ENCODE assay signal across 22 cellular contexts in genomic region chr13:47678201-47678963, GRCh38.
A peak's percentile ranks its signal among the peaks of the same experiment; 100 is the strongest.
DNase-seq lines count a peak whose midpoint lies in the region; ATAC-seq and TF ChIP-seq lines count a peak whose summit lies in the region.
"Had no signal": no experiment of that assay in that cellular context is flagged by ENCODE, and none has a peak within 500 bp of the region (broad histone marks: within the 10 kb centered on the region; RNA-seq: fewer than 3 reads in every experiment).

No MANE protein-coding gene starts in this region.

- no peaks in the 10 kb centered on the region for H3K27me3 ChIP-seq in suprapubic skin
- H3K27me3 ChIP-seq: BE2C, MG63 had no signal

- 77% methylated on average over 4 of the region's 4 CpGs for WGBS in suprapubic skin

- DNase-seq in GM03348 (ENCODE audit: low spot score) (peak; percentile 5), astrocyte of the spinal cord (ENCODE audit: low read depth, low spot score) (peak; percentile 86), iris pigment epithelial cell (ENCODE audit: low read depth) (peak; percentile 8), suprapubic skin (ENCODE audit: low spot score in 2 of 2) (no peak), amniotic stem cell (lab: John Stamatoyannopoulos, UW) (no peak), MV-4-11 (lab: John Stamatoyannopoulos, UW) (no peak)
- DNase-seq: BE2C; EL; GF-D8; MG63; NCI-H1048; NCI-H1417 treated with DMSO at 0.1 percent for 48 hours; NCI-H187; NCI-H2107; NCI-H510A; NK-92 treated with Interleukin-12 subunit alpha and Interleukin-12 subunit beta, amount 100 ng/mL, for 24 hours had no signal

- H3K4me3 ChIP-seq in astrocyte of the spinal cord (ENCODE audit: low read depth, low read length) (no peak overlapping the region), suprapubic skin (no peak overlapping the region)
- H3K4me3 ChIP-seq: A549, GM23338, HAP-1, K562, MG63 had no signal

- H3K9me3 ChIP-seq in suprapubic skin = no peaks in the 10 kb centered on the region
- H3K9me3 ChIP-seq: A549, BE2C, HAP-1, MG63 had no signal

- TF ChIP-seq POLR2A in suprapubic skin (IDR thresholded peaks at IDR 0.05) = no peak

- TF ChIP-seq EP300 in suprapubic skin (IDR thresholded peaks at IDR 0.05) = no peak

- H3K4me1 ChIP-seq in suprapubic skin = peaks cover 1% of the 10 kb centered on the region
- H3K4me1 ChIP-seq: A549, BE2C, HAP-1 had no signal

- no peak for ATAC-seq in HG03565 (IDR thresholded peaks at IDR 0.05; ENCODE audit: unreplicated experiment)
- ATAC-seq: A549, GM23338, K562, Panc1 had no signal

- TF ChIP-seq CTCF in astrocyte of the spinal cord (IDR thresholded peaks at IDR 0.05; ENCODE audit: low read depth, low read length) = no peak
- no peak for TF ChIP-seq CTCF in suprapubic skin (IDR thresholded peaks at IDR 0.05)

- in situ Hi-C loops in astrocyte of the spinal cord (cut with HindIII; ENCODE audit: low sequenced_read_pairs) = no loop called here

- H3K27ac ChIP-seq in suprapubic skin = peak overlapping the region; percentile 24
- H3K27ac ChIP-seq: A549 had no signal

- no peaks in the 10 kb centered on the region for H3K36me3 ChIP-seq in suprapubic skin
- H3K36me3 ChIP-seq: BE2C, HAP-1, MG63 had no signal

Comparison
In these comparisons a context has a peak if more than half of its experiments do, and no peak if none do; other contexts are left out.
1. DNase-seq: peak in GM03348 (single experiment), astrocyte of the spinal cord (single experiment) and iris pigment epithelial cell (single experiment); none in suprapubic skin (0 of 2), amniotic stem cell (single experiment) and MV-4-11 (single experiment).